2 cellular contexts compared by ENCODE assay signal in the genomic region with DNA sequence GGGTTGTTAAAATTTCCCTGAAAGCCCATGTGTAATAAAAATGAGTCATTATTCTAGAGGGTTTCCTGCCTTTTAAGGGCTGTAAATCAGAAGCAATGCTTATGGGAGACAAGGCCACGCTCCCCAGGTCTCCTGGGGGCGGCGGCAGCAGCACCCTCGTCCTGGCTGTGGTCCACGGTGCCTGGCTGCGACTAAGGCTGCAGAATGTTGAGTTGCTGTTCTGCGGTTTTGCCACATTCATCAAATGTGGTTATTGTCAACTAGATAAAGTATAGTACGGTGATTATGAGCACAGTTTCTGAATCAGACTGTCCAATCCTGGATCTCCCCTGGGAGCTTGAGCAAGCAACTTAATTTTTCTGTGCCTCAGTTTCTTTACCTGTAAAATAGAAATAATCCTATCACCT.
TF ChIP-seq lines count a peak whose summit lies in the region.

No MANE protein-coding gene starts in this region.

TF ChIP-seq in A549, 52 proteins besides CTCF, POLR2A, EP300 and RAD21 (continued from another document):
- no peak for TF ChIP-seq FOSL2 (IDR thresholded peaks at IDR 0.05)
- 0 out of 2 replicates have a peak, but pooled peaks have one; percentile 14 for TF ChIP-seq FOSL2 (CRISPR knock-in tag; IDR thresholded peaks at IDR 0.05)

TF ChIP-seq in SK-N-SH, 30 proteins besides CTCF, POLR2A, EP300 and RAD21 (continued from another document):
- TF ChIP-seq, protein P1, sequence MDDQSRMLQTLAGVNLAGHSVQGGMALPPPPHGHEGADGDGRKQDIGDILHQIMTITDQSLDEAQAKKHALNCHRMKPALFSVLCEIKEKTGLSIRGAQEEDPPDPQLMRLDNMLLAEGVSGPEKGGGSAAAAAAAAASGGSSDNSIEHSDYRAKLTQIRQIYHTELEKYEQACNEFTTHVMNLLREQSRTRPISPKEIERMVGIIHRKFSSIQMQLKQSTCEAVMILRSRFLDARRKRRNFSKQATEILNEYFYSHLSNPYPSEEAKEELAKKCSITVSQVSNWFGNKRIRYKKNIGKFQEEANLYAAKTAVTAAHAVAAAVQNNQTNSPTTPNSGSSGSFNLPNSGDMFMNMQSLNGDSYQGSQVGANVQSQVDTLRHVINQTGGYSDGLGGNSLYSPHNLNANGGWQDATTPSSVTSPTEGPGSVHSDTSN (IDR thresholded peaks at IDR 0.05), result peak; percentile 87
- TF ChIP-seq TEAD4 (IDR thresholded peaks at IDR 0.05; ENCODE audit: borderline replicate concordance, insufficient read depth), result peak; percentile 44; the same call in 1 of the 2 replicates
- TF ChIP-seq JUND (IDR thresholded peaks at IDR 0.05), result peak; percentile 58; the same call in 1 of the 2 replicates
- TF ChIP-seq GABPA (IDR thresholded peaks at IDR 0.05; ENCODE audit: low read depth), result no peak
- peak; percentile 76 for TF ChIP-seq TCF12 (IDR thresholded peaks at IDR 0.05)
- TF ChIP-seq, protein P2, sequence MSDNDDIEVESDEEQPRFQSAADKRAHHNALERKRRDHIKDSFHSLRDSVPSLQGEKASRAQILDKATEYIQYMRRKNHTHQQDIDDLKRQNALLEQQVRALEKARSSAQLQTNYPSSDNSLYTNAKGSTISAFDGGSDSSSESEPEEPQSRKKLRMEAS (IDR thresholded peaks at IDR 0.05; ENCODE audit: low read depth), result peak; percentile 48; the same call in 1 of the 2 replicates
- TF ChIP-seq, protein P3, sequence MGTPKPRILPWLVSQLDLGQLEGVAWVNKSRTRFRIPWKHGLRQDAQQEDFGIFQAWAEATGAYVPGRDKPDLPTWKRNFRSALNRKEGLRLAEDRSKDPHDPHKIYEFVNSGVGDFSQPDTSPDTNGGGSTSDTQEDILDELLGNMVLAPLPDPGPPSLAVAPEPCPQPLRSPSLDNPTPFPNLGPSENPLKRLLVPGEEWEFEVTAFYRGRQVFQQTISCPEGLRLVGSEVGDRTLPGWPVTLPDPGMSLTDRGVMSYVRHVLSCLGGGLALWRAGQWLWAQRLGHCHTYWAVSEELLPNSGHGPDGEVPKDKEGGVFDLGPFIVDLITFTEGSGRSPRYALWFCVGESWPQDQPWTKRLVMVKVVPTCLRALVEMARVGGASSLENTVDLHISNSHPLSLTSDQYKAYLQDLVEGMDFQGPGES (IDR thresholded peaks at IDR 0.05; ENCODE audit: low read depth, low read length), result no peak
- TF ChIP-seq FOXJ3 (CRISPR knock-in tag; IDR thresholded peaks at IDR 0.05), result no peak
- TF ChIP-seq EZH2phosphoT487 (IDR thresholded peaks at IDR 0.05; ENCODE audit: borderline replicate concordance, low read depth), result no peak
